13 cellular contexts compared by ENCODE assay signal in genomic region chr4:5470318-5470889, GRCh38.
"Had no signal": no experiment of that assay in that cellular context is flagged by ENCODE, and none has a peak within 500 bp of the region (broad histone marks: within the 10 kb centered on the region; RNA-seq: fewer than 3 reads in every experiment).

No MANE protein-coding gene starts in this region.

- H3K4me1 ChIP-seq: prostate gland, spleen had no signal

- H3K4me3 ChIP-seq: dorsolateral prefrontal cortex, prostate gland, spleen had no signal

- H3K9me3 ChIP-seq: prostate gland, spleen had no signal

- H3K27me3 ChIP-seq: dorsolateral prefrontal cortex, spleen had no signal

- H3K36me3 ChIP-seq: prostate gland, spleen had no signal

- DNase-seq: activated CD4-positive, alpha-beta memory T cell treated with anti-CD3 and anti-CD28 coated beads, Interleukin-2, amount 10 ng/mL, durations not matched to agents 7 days and 5 days; activated CD4-positive, alpha-beta T cell treated with anti-CD3 and anti-CD28 coated beads for 36 hours; activated CD8-positive, alpha-beta memory T cell treated with anti-CD3 and anti-CD28 coated beads, Interleukin-2, amount 50 U/mL, for 4 hours; activated gamma-delta T cell treated with Interleukin-2 at 50 U/mL for 16 hours; activated T-cell treated with anti-CD3 and anti-CD28 coated beads, Interleukin-2, amount 50 U/mL, for 48 hours; amygdala; cerebellar nuclear complex; nucleus accumbens; stimulated activated naive CD8-positive, alpha-beta T cell treated with anti-CD3 and anti-CD28 coated beads, Interleukin-15, amount 100 ng/mL, for 72 hours; T-helper 17 cell had no signal

- H3K27ac ChIP-seq: prostate gland, spleen had no signal
